ENCODE assay signal across 8 cellular contexts in the genomic region with DNA sequence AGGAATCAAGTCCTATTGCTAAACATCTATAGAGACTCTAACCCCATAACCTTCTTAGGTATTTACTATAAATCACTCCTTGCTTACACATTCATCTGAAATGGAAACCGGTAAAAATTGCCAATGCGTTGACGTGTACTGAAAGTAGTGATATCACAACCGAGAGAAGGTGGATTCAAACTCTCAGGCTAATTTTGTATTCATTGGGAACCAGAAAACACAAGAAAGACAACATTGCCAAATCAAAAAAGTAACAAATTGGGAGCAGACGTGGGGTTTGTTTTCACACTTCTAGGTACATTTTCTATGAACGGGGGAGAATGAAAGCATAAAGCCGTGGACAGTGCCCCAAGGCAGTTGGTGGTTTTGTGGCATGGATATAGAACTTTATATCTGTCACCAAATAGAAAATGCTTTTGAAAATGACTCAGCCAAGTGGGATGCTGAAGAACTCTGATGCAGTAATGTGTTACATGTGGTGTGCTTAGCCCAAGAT.
DNase-seq lines count a peak whose midpoint lies in the region; ATAC-seq and TF ChIP-seq lines count a peak whose summit lies in the region.

No MANE protein-coding gene starts in this region.

- no peak for ATAC-seq in thoracic aorta (ENCODE audit: insufficient number of reproducible peaks, low FRiP score, low read depth)

- intact Hi-C loops in cardiac septum (cut with DNase I): no loop called here

- TF ChIP-seq CTCF in right atrium auricular region (IDR thresholded peaks at IDR 0.05): no peak
- TF ChIP-seq CTCF in epithelial cell of esophagus (IDR thresholded peaks at IDR 0.05; ENCODE audit: insufficient read depth, low read depth, low read length, missing control alignments): no peak
- no peak for TF ChIP-seq CTCF in thoracic aorta (IDR thresholded peaks at IDR 0.05)

- peaks cover 12% of the 10 kb centered on the region for H3K36me3 ChIP-seq in right atrium auricular region
- H3K36me3 ChIP-seq in thoracic aorta: peaks cover 8% of the 10 kb centered on the region

- H3K9me3 ChIP-seq in right atrium auricular region (no peaks in the 10 kb centered on the region), thoracic aorta (no peaks in the 10 kb centered on the region)

- DNase-seq in right atrium auricular region (ENCODE audit: low spot score): no peak
- no peak for DNase-seq in cardiac septum (ENCODE audit: low spot score)
- peak; percentile 70 for DNase-seq in HT1080 (ENCODE audit: low read depth)
- peak; percentile 19 for DNase-seq in epithelial cell of esophagus (ENCODE audit: low read depth)
- no peak for DNase-seq in thoracic aorta (ENCODE audit: low spot score)
- no peak for DNase-seq in Ammon's horn (ENCODE audit: low spot score)
- DNase-seq in NCI-H1417 (lab: John Stamatoyannopoulos, UW): no peak
- no peak for DNase-seq in SKM-1 treated with dmso at 0.1 percent for 144 hours (lab: John Stamatoyannopoulos, UW; ENCODE audit: unreplicated experiment)

- H3K4me3 ChIP-seq in right atrium auricular region: no peak overlapping the region
- H3K4me3 ChIP-seq in epithelial cell of esophagus (ENCODE audit: low read length): no peak overlapping the region
- H3K4me3 ChIP-seq in thoracic aorta: peak overlapping the region; percentile 22

- peaks cover 0 to 33% of the 10 kb centered on the region in 2 donors for H3K4me1 ChIP-seq in right atrium auricular region
- peaks cover 28 to 73% of the 10 kb centered on the region in 2 donors for H3K4me1 ChIP-seq in thoracic aorta (ENCODE audit: control insufficient read depth in 1 of 2, low read depth in 2 of 2)

- H3K27ac ChIP-seq in right atrium auricular region (peak overlapping the region; percentile 18 to 51), thoracic aorta (peak overlapping the region; percentile 61 to 74)

- H3K27me3 ChIP-seq in right atrium auricular region: no peaks in the 10 kb centered on the region
- no peaks in the 10 kb centered on the region for H3K27me3 ChIP-seq in thoracic aorta (replicated peaks; ENCODE audit: insufficient read depth)

Comparison
In these comparisons a context has a peak if more than half of its experiments do, and no peak if none do; other contexts are left out.
1. DNase-seq: peak in HT1080 (single experiment) and epithelial cell of esophagus (single experiment); none in right atrium auricular region (single experiment), cardiac septum (single experiment), thoracic aorta (single experiment), Ammon's horn (single experiment), NCI-H1417 (0 of 3) and SKM-1 treated with dmso at 0.1 percent for 144 hours (single experiment).